ENCODE assay signal across 8 cellular contexts in the genomic region with DNA sequence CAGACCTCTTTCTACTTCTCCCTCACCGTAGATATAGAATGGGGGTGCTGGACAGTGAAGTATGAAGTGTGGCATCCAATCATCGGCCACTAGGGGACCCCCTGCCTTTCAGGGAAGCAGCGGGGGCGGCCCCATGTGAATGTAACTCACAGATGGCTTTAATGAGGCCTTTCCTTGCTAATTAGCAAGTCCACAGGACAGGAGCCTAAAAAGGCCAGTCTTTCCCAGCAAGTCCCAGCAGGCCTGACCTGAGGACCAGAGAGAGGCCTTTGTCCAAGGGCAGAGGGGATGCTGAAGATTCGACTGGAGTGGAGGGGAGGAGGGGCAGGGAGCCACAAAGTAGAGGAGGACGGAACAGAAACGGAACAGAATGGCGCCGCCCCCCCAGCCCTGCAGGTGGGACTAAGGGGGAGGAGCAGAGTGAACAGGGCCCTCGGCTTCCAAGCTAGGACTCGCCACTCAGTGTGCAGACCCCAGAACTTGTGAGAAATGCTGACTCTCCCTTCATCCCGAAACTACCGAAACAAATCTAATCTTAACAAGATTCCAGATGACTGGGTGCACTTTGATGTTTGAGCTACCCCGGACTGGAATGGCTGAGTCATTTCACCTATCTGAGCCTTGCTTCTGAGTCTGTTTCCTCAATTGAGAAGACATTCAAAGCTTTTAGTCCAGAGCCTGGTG. TPM values are rescaled to one million over a fixed set of nuclear protein-coding genes. Genes with fewer than 3 reads are reported as not detected.
DNase-seq lines count a peak whose midpoint lies in the region; TF ChIP-seq lines count a peak whose summit lies in the region.

No MANE protein-coding gene starts in this region.

- no peak overlapping the region for H3K4me3 ChIP-seq in BLaER1 treated with 17β-estradiol and CSF1 and Interleukin-3, amounts not matched to agents 10 nM and 100 nM
- H3K4me3 ChIP-seq in H7 (ENCODE audit: insufficient read depth, low read depth, low read length) = no peak overlapping the region
- H3K4me3 ChIP-seq in SK-N-SH (ENCODE audit: low read depth in 2 of 2, low read length in 1 of 2) = no peak overlapping the region; a peak in 1 of 4 replicates
- no peak overlapping the region for H3K4me3 ChIP-seq in retinal pigment epithelial cell (ENCODE audit: low read length)
- no peak overlapping the region for H3K4me3 ChIP-seq in tibial nerve

- POLR2A ChIA-PET in SK-N-SH (lab: Yijun Ruan, JAX) = no interaction called here

- TF ChIP-seq POLR2A in erythroblast (IDR thresholded peaks at IDR 0.05; ENCODE audit: low read length) = no peak
- no peak for TF ChIP-seq POLR2A in tibial nerve (IDR thresholded peaks at IDR 0.05)

- no peaks in the 10 kb centered on the region for H3K9me3 ChIP-seq in BLaER1 treated with 17β-estradiol and CSF1 and Interleukin-3, amounts not matched to agents 10 nM and 100 nM (replicated peaks in 1 of 11)
- H3K9me3 ChIP-seq in SK-N-SH (no peaks in the 10 kb centered on the region), tibial nerve (no peaks in the 10 kb centered on the region)

- H3K36me3 ChIP-seq in BLaER1 treated with 17β-estradiol and CSF1 and Interleukin-3, amounts not matched to agents 10 nM and 100 nM = no peaks in the 10 kb centered on the region
- H3K36me3 ChIP-seq in H7 (replicated peaks; ENCODE audit: control insufficient read depth, insufficient read depth, low read length) (peaks cover 9% of the 10 kb centered on the region), SK-N-SH (replicated peaks in 1 of 2; ENCODE audit: control insufficient read depth in 1 of 2, insufficient read depth in 2 of 2, low read length in 1 of 2) (no peaks in the 10 kb centered on the region), tibial nerve (no peaks in the 10 kb centered on the region)

- no peaks in the 10 kb centered on the region for H3K9me2 ChIP-seq in SK-N-SH

- H3F3A ChIP-seq in SK-N-SH (replicated peaks; ENCODE audit: insufficient read depth) = no peaks in the 10 kb centered on the region

- H3K9ac ChIP-seq in BLaER1 treated with 17β-estradiol and CSF1 and Interleukin-3, amounts not matched to agents 10 nM and 100 nM = peak overlapping the region in 6 of 11 experiments; percentile 1 to 50 (median 19); a peak in 10 of 22 replicates
- peak overlapping the region; percentile 32; the same call in 1 of the 2 replicates for H3K9ac ChIP-seq in SK-N-SH

- peak overlapping the region in 1 of 11 experiments; percentile 24; a peak in 2 of 22 replicates for H3K27ac ChIP-seq in BLaER1 treated with 17β-estradiol and CSF1 and Interleukin-3, amounts not matched to agents 10 nM and 100 nM
- H3K27ac ChIP-seq in SK-N-SH (ENCODE audit: low read depth in 2 of 2, low read length in 1 of 2) (peak overlapping the region; percentile 52 to 69), tibial nerve (no peak overlapping the region)

- peak; percentile 52 for TF ChIP-seq RAD21 in SK-N-SH (IDR thresholded peaks at IDR 0.05; ENCODE audit: low read length)

- DNase-seq in H7 = peak; percentile 92
- DNase-seq in SK-N-SH = peak; percentile 84
- peak; percentile 39 to 48 for DNase-seq in erythroblast (lab: John Stamatoyannopoulos, UW)
- no peak for DNase-seq in retinal pigment epithelial cell (ENCODE audit: low read depth)
- DNase-seq in tibial nerve (ENCODE audit: low spot score in 2 of 2) = no peak
- no peak for DNase-seq in HuH-7.5 (ENCODE audit: low spot score)
- no peak for DNase-seq in COR-L47 (lab: John Stamatoyannopoulos, UW)

- H4K20me1 ChIP-seq in BLaER1 treated with 17β-estradiol and CSF1 and Interleukin-3, amounts not matched to agents 10 nM and 100 nM = peaks cover 0 to 9% (median 0%) of the 10 kb centered on the region in 11 experiments; a peak in 2 of 22 replicates
- no peaks in the 10 kb centered on the region for H4K20me1 ChIP-seq in SK-N-SH (ENCODE audit: insufficient read depth)

- H3K4me2 ChIP-seq in BLaER1 treated with 17β-estradiol and CSF1 and Interleukin-3, amounts not matched to agents 10 nM and 100 nM = peak overlapping the region; percentile 42 to 78 (median 63); a peak in 20 of 22 replicates
- peak overlapping the region; percentile 52 for H3K4me2 ChIP-seq in SK-N-SH

- H2AFZ ChIP-seq in SK-N-SH (ENCODE audit: low read depth) = peak overlapping the region; percentile 88

- TF ChIP-seq CTCF in SK-N-SH (IDR thresholded peaks at IDR 0.05) (peak; percentile 56), retinal pigment epithelial cell (conservative IDR thresholded peaks at IDR 0.05; ENCODE audit: low read depth, low read length) (peak; percentile 59), tibial nerve (IDR thresholded peaks at IDR 0.05) (no peak)

- no peak for TF ChIP-seq EP300 in SK-N-SH (IDR thresholded peaks at IDR 0.05; ENCODE audit: borderline replicate concordance in 1 of 2, low read depth in 1 of 2, low read length in 1 of 2)
- no peak for TF ChIP-seq EP300 in tibial nerve (IDR thresholded peaks at IDR 0.05)

- H3K4me1 ChIP-seq in BLaER1 treated with 17β-estradiol and CSF1 and Interleukin-3, amounts not matched to agents 10 nM and 100 nM = peaks cover 15 to 25% (median 22%) of the 10 kb centered on the region in 10 experiments
- peaks cover 19 to 34% of the 10 kb centered on the region in 2 experiments; a peak in 3 of 4 replicates for H3K4me1 ChIP-seq in SK-N-SH (ENCODE audit: control insufficient read depth in 1 of 2, insufficient read depth in 2 of 2, low read depth in 1 of 2, low read length in 1 of 2)
- peaks cover 0 to 10% (median 0%) of the 10 kb centered on the region in 4 donors for H3K4me1 ChIP-seq in tibial nerve

- WGBS in SK-N-SH (ENCODE audit: low lambda C conversion rate) = 37% methylated on average over 14 of the region's 14 CpGs
- WGBS in tibial nerve, 2 donors = 42 to 49% methylated on average over 14 of the region's 14 CpGs

- CTCF ChIA-PET in SK-N-SH (lab: Yijun Ruan, JAX) = interaction anchor here (0.6 to 1.6 kb wide), 18 partner anchors 9 to 80 kb away, joined by 3 to 7 read pairs (median 3); a partner anchor contains a TSS

- H3K79me2 ChIP-seq in SK-N-SH (ENCODE audit: insufficient read depth) = no peaks in the 10 kb centered on the region

- peaks cover 12 to 27% (median 21%) of the 10 kb centered on the region in 11 experiments for H3K27me3 ChIP-seq in BLaER1 treated with 17β-estradiol and CSF1 and Interleukin-3, amounts not matched to agents 10 nM and 100 nM
- no peaks in the 10 kb centered on the region for H3K27me3 ChIP-seq in H7 (ENCODE audit: control insufficient read depth, insufficient read depth, low read length)
- no peaks in the 10 kb centered on the region for H3K27me3 ChIP-seq in SK-N-SH (ENCODE audit: insufficient read depth)
- H3K27me3 ChIP-seq in tibial nerve = peaks cover 0 to 5% of the 10 kb centered on the region in 2 donors

TF ChIP-seq in SK-N-SH, 30 proteins besides CTCF, POLR2A, EP300 and RAD21 (continues in another document):
- TF ChIP-seq NRF1 (IDR thresholded peaks at IDR 0.05; ENCODE audit: low read depth, low read length) (no peak), MAX (IDR thresholded peaks at IDR 0.05; ENCODE audit: low read depth) (no peak), JUND (IDR thresholded peaks at IDR 0.05) (no peak; the same call in 1 of the 2 replicates), RCOR1 (IDR thresholded peaks at IDR 0.05; ENCODE audit: low read length) (0 out of 2 replicates have a peak, but pooled peaks have one; percentile 25), RFX5 (IDR thresholded peaks at IDR 0.05; ENCODE audit: low read length) (no peak), SIN3A (IDR thresholded peaks at IDR 0.05; ENCODE audit: borderline replicate concordance, low read depth, low read length) (no peak), TEAD4 (IDR thresholded peaks at IDR 0.05; ENCODE audit: borderline replicate concordance, insufficient read depth) (no peak), NFIC (IDR thresholded peaks at IDR 0.05; ENCODE audit: borderline replicate concordance) (no peak), FOXM1 (IDR thresholded peaks at IDR 0.05; ENCODE audit: low read depth) (no peak), SMC3 (IDR thresholded peaks at IDR 0.05; ENCODE audit: low read depth, low read length) (peak; percentile 26; the same call in 1 of the 2 replicates), FOSL2 (IDR thresholded peaks at IDR 0.05; ENCODE audit: borderline replicate concordance, low read depth) (peak; percentile 64; the same call in 1 of the 2 replicates)
- TF ChIP-seq, protein P1, sequence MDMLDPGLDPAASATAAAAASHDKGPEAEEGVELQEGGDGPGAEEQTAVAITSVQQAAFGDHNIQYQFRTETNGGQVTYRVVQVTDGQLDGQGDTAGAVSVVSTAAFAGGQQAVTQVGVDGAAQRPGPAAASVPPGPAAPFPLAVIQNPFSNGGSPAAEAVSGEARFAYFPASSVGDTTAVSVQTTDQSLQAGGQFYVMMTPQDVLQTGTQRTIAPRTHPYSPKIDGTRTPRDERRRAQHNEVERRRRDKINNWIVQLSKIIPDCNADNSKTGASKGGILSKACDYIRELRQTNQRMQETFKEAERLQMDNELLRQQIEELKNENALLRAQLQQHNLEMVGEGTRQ (IDR thresholded peaks at IDR 0.05; ENCODE audit: borderline replicate concordance, low read depth, low read length) = no peak

RNA-seq across cellular contexts. Expression of gene C6orf132, which starts 5.8 kb away (rescaled TPM):
- total RNA-seq in H7 (2014; rRNA removed; shearing (Covaris generic)) = 4.7 and 11.3 TPM in 2 replicates
- polyA plus RNA-seq in SK-N-SH (2012; rRNA removed) = not detected in 2 replicates
- polyA plus RNA-seq in SK-N-SH (2012; cell fraction: cytosol; rRNA removed) = not detected in 2 replicates
- polyA plus RNA-seq in SK-N-SH (2012; cell fraction: nucleus; rRNA removed) = not detected in 2 replicates
- total RNA-seq in tibial nerve = 1 to 10 TPM in 3 of 4 donors, under 1 TPM in 1; 0.22 to 4.7 (median 2.2) TPM

RNA-seq across cellular contexts. Expression of gene GUCA1A, which starts 36.5 kb away (rescaled TPM):
- total RNA-seq in H7 (2014; rRNA removed; shearing (Covaris generic)) = 13.2 and 20.8 TPM in 2 replicates
- polyA plus RNA-seq in SK-N-SH (2012; rRNA removed) = 0.77 and 0.88 TPM in 2 replicates
- polyA plus RNA-seq in SK-N-SH (2012; cell fraction: cytosol; rRNA removed) = 0.68 and 1.3 TPM in 2 replicates
- 0.29 and 0.39 TPM in 2 replicates for polyA plus RNA-seq in SK-N-SH (2012; cell fraction: nucleus; rRNA removed)
- not detected for total RNA-seq in tibial nerve

RNA-seq across cellular contexts. Expression of gene GUCA1B, which starts 58.1 kb away (rescaled TPM):
- 0.45 and 0.55 TPM in 2 replicates for total RNA-seq in H7 (2014; rRNA removed; shearing (Covaris generic))
- 1.0 and 1.2 TPM in 2 replicates for polyA plus RNA-seq in SK-N-SH (2012; rRNA removed)
- 0.51 and 0.79 TPM in 2 replicates for polyA plus RNA-seq in SK-N-SH (2012; cell fraction: cytosol; rRNA removed)
- 2.2 and 2.4 TPM in 2 replicates for polyA plus RNA-seq in SK-N-SH (2012; cell fraction: nucleus; rRNA removed)
- 1 to 10 TPM in 3 of 4 donors, not detected in 1; 4.4 to 7.5 (median 4.6) TPM for total RNA-seq in tibial nerve

Comparison
In these comparisons a context has a peak if more than half of its experiments do, and no peak if none do; other contexts are left out.
1. H3K27ac ChIP-seq: peak in SK-N-SH (2 of 2); none in tibial nerve (0 of 4).
2. DNase-seq: peak in H7 (single experiment), SK-N-SH (single experiment) and erythroblast (2 of 2); none in retinal pigment epithelial cell (single experiment), tibial nerve (0 of 2), HuH-7.5 (single experiment) and COR-L47 (single experiment).
3. CTCF ChIP-seq: peak in SK-N-SH (single experiment) and retinal pigment epithelial cell (single experiment); none in tibial nerve (0 of 5).
4. RNA of gene GUCA1A, which starts 36.5 kb away (total RNA-seq): 13.2 to 20.8 TPM in H7; not detected in tibial nerve; every median in the first group is over 10 times any median in the second.